ENCODE assay signal across 8 cellular contexts in the genomic region with DNA sequence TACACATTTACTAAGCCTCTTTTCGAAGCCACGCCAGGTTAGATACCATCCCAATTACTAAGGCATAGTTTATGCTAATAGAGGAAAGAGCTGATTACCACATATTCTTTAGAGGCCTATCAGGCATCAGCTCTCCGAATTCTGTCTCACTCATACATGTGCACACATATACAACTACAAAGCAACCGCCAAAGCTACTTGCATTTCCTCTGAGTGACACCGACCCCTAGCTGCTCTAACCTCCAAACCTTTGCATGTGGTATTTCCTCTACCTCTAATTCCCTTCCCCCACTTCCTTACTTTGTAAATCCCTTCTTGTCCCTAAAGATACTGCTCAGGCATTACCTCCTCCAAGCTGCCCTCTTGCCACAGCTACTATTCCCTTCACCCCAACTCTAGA.
DNase-seq lines count a peak whose midpoint lies in the region; ATAC-seq lines count a peak whose summit lies in the region.

No MANE protein-coding gene starts in this region.

- peak; percentile 80 to 86 for DNase-seq in AML-193 (lab: John Stamatoyannopoulos, UW)
- peak; percentile 69 to 70 for DNase-seq in Kasumi-1 (lab: John Stamatoyannopoulos, UW)
- no peak for DNase-seq in activated T-cell treated with anti-CD3 and anti-CD28 coated beads, Interleukin-2, amount 50 U/mL, for 24 hours
- DNase-seq in immature natural killer cell = peak; percentile 36 to 54 (median 52)
- no peak for DNase-seq in NK-92 (lab: John Stamatoyannopoulos, UW; ENCODE audit: unreplicated experiment)
- DNase-seq in foreskin melanocyte = no peak
- no peak for DNase-seq in NCI-H510A treated with DMSO at 0.1 percent for 48 hours (lab: John Stamatoyannopoulos, UW)

- no peaks in the 10 kb centered on the region for H3K36me3 Mint-ChIP-seq in activated T-cell treated with anti-CD3 and anti-CD28 coated beads, Interleukin-2, amount 50 U/mL, for 24 hours (ENCODE audit: low read depth)
- no peaks in the 10 kb centered on the region for H3K36me3 Mint-ChIP-seq in immature natural killer cell

- H3K4me3 Mint-ChIP-seq in activated T-cell treated with anti-CD3 and anti-CD28 coated beads, Interleukin-2, amount 50 U/mL, for 24 hours = peak overlapping the region; percentile 50
- H3K4me3 Mint-ChIP-seq in immature natural killer cell = peak overlapping the region; percentile 18 to 65 (median 56)

- H3K9me3 Mint-ChIP-seq in activated T-cell treated with anti-CD3 and anti-CD28 coated beads, Interleukin-2, amount 50 U/mL, for 24 hours = peaks cover 5% of the 10 kb centered on the region
- H3K9me3 Mint-ChIP-seq in immature natural killer cell = no peaks in the 10 kb centered on the region

- H3K27me3 Mint-ChIP-seq in activated T-cell treated with anti-CD3 and anti-CD28 coated beads, Interleukin-2, amount 50 U/mL, for 24 hours = no peaks in the 10 kb centered on the region
- peaks cover 0 to 4% (median 3%) of the 10 kb centered on the region in 3 donors for H3K27me3 Mint-ChIP-seq in immature natural killer cell (ENCODE audit: low read depth in 3 of 3)

- peak overlapping the region; percentile 86 for H3K27ac Mint-ChIP-seq in activated T-cell treated with anti-CD3 and anti-CD28 coated beads, Interleukin-2, amount 50 U/mL, for 24 hours
- peak overlapping the region; percentile 18 to 84 (median 56) for H3K27ac Mint-ChIP-seq in immature natural killer cell

- no peak for ATAC-seq in GM21447 (IDR thresholded peaks at IDR 0.05; ENCODE audit: unreplicated experiment)

- peaks cover 45% of the 10 kb centered on the region for H3K4me1 Mint-ChIP-seq in activated T-cell treated with anti-CD3 and anti-CD28 coated beads, Interleukin-2, amount 50 U/mL, for 24 hours (ENCODE audit: low read depth)
- peaks cover 27 to 33% of the 10 kb centered on the region in 2 donors for H3K4me1 Mint-ChIP-seq in immature natural killer cell

Comparison
In these comparisons a context has a peak if more than half of its experiments do, and no peak if none do; other contexts are left out.
1. DNase-seq: peak in AML-193 (2 of 2), Kasumi-1 (2 of 2) and immature natural killer cell (3 of 3); none in activated T-cell treated with anti-CD3 and anti-CD28 coated beads, Interleukin-2, amount 50 U/mL, for 24 hours (single experiment), NK-92 (single experiment), foreskin melanocyte (single experiment) and NCI-H510A treated with DMSO at 0.1 percent for 48 hours (single experiment).